ENCODE assay signal across 10 cellular contexts in genomic region chr17:62869885-62870580, GRCh38.
A peak's percentile ranks its signal among the peaks of the same experiment; 100 is the strongest.
DNase-seq lines count a peak whose midpoint lies in the region; ATAC-seq and FAIRE-seq lines count a peak whose summit lies in the region.
"Had no signal": no experiment of that assay in that cellular context is flagged by ENCODE, and none has a peak within 500 bp of the region (broad histone marks: within the 10 kb centered on the region; RNA-seq: fewer than 3 reads in every experiment).

No MANE protein-coding gene starts in this region.

- H3K27me3 Mint-ChIP-seq in activated CD8-positive, alpha-beta T cell treated with anti-CD3 and anti-CD28 coated beads, Interleukin-2, amount 10 ng/mL, durations not matched to agents 7 days and 5 days (ENCODE audit: low read depth): peaks cover 11% of the 10 kb centered on the region

- no peak for ATAC-seq in HG02981 (IDR thresholded peaks at IDR 0.05; ENCODE audit: unreplicated experiment)
- no peak for ATAC-seq in activated CD8-positive, alpha-beta T cell treated with anti-CD3 and anti-CD28 coated beads, Interleukin-2, amount 10 ng/mL, durations not matched to agents 7 days and 5 days

- no peak overlapping the region for H3K27ac Mint-ChIP-seq in activated CD8-positive, alpha-beta T cell treated with anti-CD3 and anti-CD28 coated beads, Interleukin-2, amount 10 ng/mL, durations not matched to agents 7 days and 5 days
- H3K27ac Mint-ChIP-seq: memory B cell had no signal

- DNase-seq in D341Med (ENCODE audit: low spot score): peak; percentile 50
- DNase-seq in NCI-H1417 (lab: John Stamatoyannopoulos, UW): peak; percentile 82 to 96 (median 95)
- peak; percentile 67 for DNase-seq in astrocyte of the hippocampus (ENCODE audit: low read depth, low spot score)
- no peak for DNase-seq in cerebellar nuclear complex (lab: John Stamatoyannopoulos, UW)
- DNase-seq in activated CD8-positive, alpha-beta T cell treated with anti-CD3 and anti-CD28 coated beads, Interleukin-2, amount 10 ng/mL, durations not matched to agents 7 days and 5 days: no peak
- DNase-seq in stimulated activated CD4-positive, alpha-beta T cell treated with anti-CD3 and anti-CD28 coated beads, Interleukin-12 subunit alpha, Interleukin-12 subunit beta, amount 100 ng/mL, for 4 hours: no peak
- DNase-seq: activated gamma-delta T cell had no signal

- H3K9me3 Mint-ChIP-seq in activated CD8-positive, alpha-beta T cell treated with anti-CD3 and anti-CD28 coated beads, Interleukin-2, amount 10 ng/mL, durations not matched to agents 7 days and 5 days (ENCODE audit: insufficient read depth): no peaks in the 10 kb centered on the region

- no peaks in the 10 kb centered on the region for H3K36me3 Mint-ChIP-seq in activated CD8-positive, alpha-beta T cell treated with anti-CD3 and anti-CD28 coated beads, Interleukin-2, amount 10 ng/mL, durations not matched to agents 7 days and 5 days (ENCODE audit: low read depth)
- H3K36me3 Mint-ChIP-seq: memory B cell had no signal

- FAIRE-seq in islet of Langerhans (lab: Jason Lieb, UNC): peak; percentile 61

- CTCF ChIA-PET in activated CD8-positive, alpha-beta T cell treated with anti-CD3 and anti-CD28 coated beads, Interleukin-2, amount 10 ng/mL, durations not matched to agents 7 days and 5 days (lab: Charles Lee): no interaction called here

- H3K4me3 Mint-ChIP-seq in activated CD8-positive, alpha-beta T cell treated with anti-CD3 and anti-CD28 coated beads, Interleukin-2, amount 10 ng/mL, durations not matched to agents 7 days and 5 days: no peak overlapping the region
- H3K4me3 Mint-ChIP-seq: memory B cell had no signal

- H3K4me1 Mint-ChIP-seq in activated CD8-positive, alpha-beta T cell treated with anti-CD3 and anti-CD28 coated beads, Interleukin-2, amount 10 ng/mL, durations not matched to agents 7 days and 5 days (ENCODE audit: low read depth): no peaks in the 10 kb centered on the region
- H3K4me1 Mint-ChIP-seq: memory B cell had no signal

- POLR2A ChIA-PET in activated CD8-positive, alpha-beta T cell treated with anti-CD3 and anti-CD28 coated beads, Interleukin-2, amount 10 ng/mL, durations not matched to agents 7 days and 5 days (lab: Charles Lee): no interaction called here

Comparison
In these comparisons a context has a peak if more than half of its experiments do, and no peak if none do; other contexts are left out.
1. DNase-seq: peak in D341Med (single experiment), NCI-H1417 (3 of 3) and astrocyte of the hippocampus (single experiment); none in cerebellar nuclear complex (0 of 2), activated CD8-positive, alpha-beta T cell treated with anti-CD3 and anti-CD28 coated beads, Interleukin-2, amount 10 ng/mL, durations not matched to agents 7 days and 5 days (single experiment) and stimulated activated CD4-positive, alpha-beta T cell treated with anti-CD3 and anti-CD28 coated beads, Interleukin-12 subunit alpha, Interleukin-12 subunit beta, amount 100 ng/mL, for 4 hours (single experiment).